In the genomic region with DNA sequence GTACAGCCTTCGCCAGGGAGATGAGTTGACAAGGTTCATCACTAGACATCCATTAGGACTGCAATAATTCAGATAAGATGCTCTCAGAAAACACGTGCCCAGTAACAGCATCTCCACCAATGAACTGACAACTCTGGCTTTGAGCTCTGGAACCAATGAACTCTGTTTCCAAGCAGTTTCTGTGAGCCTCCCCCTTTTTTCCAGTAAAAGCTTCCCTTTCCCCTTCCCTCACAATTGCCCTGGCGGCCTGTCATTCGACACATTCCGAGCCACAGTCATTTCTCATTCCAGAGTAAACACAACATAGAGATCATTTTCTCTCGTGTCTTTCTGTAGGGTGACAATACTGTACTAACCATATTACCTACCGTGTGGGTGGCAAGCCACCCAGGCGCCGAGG, we compare ENCODE assay signal across 31 cellular contexts. TPM values are rescaled to one million over a fixed set of nuclear protein-coding genes. Genes with fewer than 3 reads are reported as not detected.
"Had no signal": no experiment of that assay in that cellular context is flagged by ENCODE, and none has a peak within 500 bp of the region (broad histone marks: within the 10 kb centered on the region; RNA-seq: fewer than 3 reads in every experiment).

No MANE protein-coding gene starts in this region.

- H3K27ac ChIP-seq: KMS-11, VCaP had no signal

- H3K4me2 ChIP-seq: KMS-11 had no signal

- DNase-seq: activated CD4-positive, alpha-beta memory T cell treated with anti-CD3 and anti-CD28 coated beads, Interleukin-2, amount 10 ng/mL, durations not matched to agents 7 days and 5 days; activated CD4-positive, alpha-beta T cell treated with anti-CD3 and anti-CD28 coated beads for 1 hour; activated CD4-positive, alpha-beta T cell treated with anti-CD3 and anti-CD28 coated beads for 48 hours; activated CD4-positive, CD25-positive, alpha-beta regulatory T cell; activated effector memory CD4-positive, alpha-beta T cell treated with Interleukin-2 at 50 U/mL for 16 hours; activated naive CD4-positive, alpha-beta T cell treated with anti-CD3 and anti-CD28 coated beads, Interleukin-2, amount 10 ng/mL, durations not matched to agents 7 days and 5 days; activated naive CD8-positive, alpha-beta T cell treated with anti-CD3 and anti-CD28 coated beads, Interleukin-2, amount 50 U/mL, for 24 hours; activated T-cell treated with anti-CD3 and anti-CD28 coated beads, Interleukin-2, amount 50 U/mL, for 24 hours; anterior cingulate cortex; central memory CD4-positive, alpha-beta T cell; MM.1S; MV-4-11; NCI-H1092; NCI-H146; NCI-H187; NCI-H2081; NCI-H226; NCI-H446 treated with DMSO at 0.1 percent for 48 hours; NCI-H524 treated with DMSO at 0.1 percent for 48 hours; SHP77 treated with DMSO at 0.1 percent for 48 hours; T-helper 1 cell; T-helper 2 cell; T-helper 9 cell had no signal

- ATAC-seq: activated naive CD8-positive, alpha-beta T cell treated with anti-CD3 and anti-CD28 coated beads, Interleukin-2, amount 50 U/mL, for 24 hours; Panc1; SK-N-SH treated with all-trans-retinoic acid at 6 μM for 48 hours had no signal

- H3K9ac ChIP-seq: KMS-11 had no signal

RNA-seq across cellular contexts. Expression of a gene that starts 3.6 kb away (rescaled TPM):
- total RNA-seq: activated CD4-positive, alpha-beta memory T cell treated with anti-CD3 and anti-CD28 coated beads, Interleukin-2, amount 10 ng/mL, durations not matched to agents 7 days and 5 days; activated CD8-positive, alpha-beta memory T cell treated with anti-CD3 and anti-CD28 coated beads for 36 hours; LHCN-M2; RPMI7951; SK-MEL-5 had no signal
